18 cellular contexts compared by ENCODE assay signal in the genomic region with DNA sequence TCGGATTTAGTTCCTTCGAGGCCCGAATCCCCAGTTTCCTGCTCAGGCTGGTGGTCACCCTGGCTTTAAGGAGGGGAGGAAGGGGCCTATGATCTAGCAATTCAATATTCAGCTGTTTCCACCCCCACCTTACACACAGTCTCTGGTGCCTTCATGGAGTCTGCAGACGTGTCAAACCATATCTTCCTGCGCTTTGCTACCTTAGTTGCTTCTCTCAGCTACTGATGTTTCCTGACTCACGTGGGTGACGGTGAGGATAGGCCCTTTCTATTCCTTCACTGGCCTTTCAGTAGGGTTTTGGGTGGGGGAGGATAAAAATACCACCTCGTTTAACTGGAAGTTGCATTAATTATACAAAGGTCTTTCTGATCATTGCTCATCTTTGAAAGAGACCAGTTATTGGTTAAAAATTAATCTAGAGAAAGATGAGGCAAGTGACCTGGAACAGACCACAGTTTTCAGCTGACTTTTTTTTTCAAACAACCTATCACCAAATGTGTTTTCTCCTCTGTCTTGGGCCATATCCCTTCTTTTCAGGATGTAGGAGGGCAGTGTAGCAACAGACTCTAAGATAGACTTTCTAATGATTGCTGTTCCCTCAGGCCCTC. TPM values are rescaled to one million over a fixed set of nuclear protein-coding genes. Genes with fewer than 3 reads are reported as not detected.
DNase-seq lines count a peak whose midpoint lies in the region; ATAC-seq, FAIRE-seq and TF ChIP-seq lines count a peak whose summit lies in the region.
"Had no signal": no experiment of that assay in that cellular context is flagged by ENCODE, and none has a peak within 500 bp of the region (broad histone marks: within the 10 kb centered on the region; RNA-seq: fewer than 3 reads in every experiment).

No MANE protein-coding gene starts in this region.

- intact Hi-C loops in left colon (cut with DNase I, micrococcal nuclease): no loop called here

- peak overlapping the region; percentile 19; the same call in 1 of the 2 replicates for H3K27ac ChIP-seq in HUES6 (ENCODE audit: low read depth, low read length)
- no peak overlapping the region for H3K27ac ChIP-seq in astrocyte (ENCODE audit: low read depth, low read length)
- peak overlapping the region; percentile 45 to 69 for H3K27ac ChIP-seq in small intestine (ENCODE audit: low read depth in 1 of 2, low read length in 1 of 2)
- H3K27ac ChIP-seq: gastrocnemius medialis, right atrium auricular region had no signal

- H3K27me3 Mint-ChIP-seq in astrocyte (ENCODE audit: low read depth, unreplicated experiment): peaks cover 3% of the 10 kb centered on the region
- H3K27me3 Mint-ChIP-seq: activated CD8-positive, alpha-beta T cell treated with anti-CD3 and anti-CD28 coated beads for 36 hours had no signal

- TF ChIP-seq CTCF in astrocyte (IDR thresholded peaks at IDR 0.05; ENCODE audit: insufficient read depth, low read depth, low read length): no peak

- FAIRE-seq in astrocyte (lab: Jason Lieb, UNC) (no peak), small intestine (lab: Jason Lieb, UNC) (no peak)
- FAIRE-seq: urothelium cell line had no signal

- H3K9ac ChIP-seq in HUES6 (ENCODE audit: low read length) (peak overlapping the region; percentile 0), astrocyte (ENCODE audit: low read length) (no peak overlapping the region)

- H3K4me1 Mint-ChIP-seq in astrocyte (ENCODE audit: low read depth, unreplicated experiment): peaks cover 6% of the 10 kb centered on the region

- 49 to 73% (median 53%) methylated on average over 8 of the region's 8 CpGs for WGBS in small intestine, 3 donors

- no peaks in the 10 kb centered on the region for H4K20me1 ChIP-seq in astrocyte (ENCODE audit: insufficient read depth, low read length)

- peak overlapping the region; percentile 48 for H2AFZ ChIP-seq in astrocyte (ENCODE audit: low read depth, low read length)

- H3K4me2 ChIP-seq in astrocyte (ENCODE audit: low read length): no peak overlapping the region

- DNase-seq in astrocyte (ENCODE audit: low read depth): no peak
- no peak for DNase-seq in left colon
- no peak for DNase-seq in small intestine
- no peak for DNase-seq in DMS79 (lab: John Stamatoyannopoulos, UW)
- no peak for DNase-seq in epidermal melanocyte (ENCODE audit: insufficient read length, low spot score)
- DNase-seq: activated CD8-positive, alpha-beta T cell treated with anti-CD3 and anti-CD28 coated beads for 36 hours; effector CD4-positive, alpha-beta T cell; gastrocnemius medialis; Kasumi-1; NCI-H187 treated with DMSO at 0.1 percent for 48 hours; NCI-H748 treated with DMSO at 0.1 percent for 48 hours; SHP77 treated with DMSO at 0.1 percent for 48 hours; stimulated activated CD4-positive, alpha-beta T cell treated with anti-CD3 and anti-CD28 coated beads, Interleukin-2, amount 100 ng/mL, for 48 hours had no signal

- H3K36me3 ChIP-seq in HUES6 (ENCODE audit: control insufficient read depth, insufficient read depth, low read length) (no peaks in the 10 kb centered on the region), astrocyte (ENCODE audit: insufficient read depth, low read length) (no peaks in the 10 kb centered on the region), small intestine (ENCODE audit: control insufficient read depth in 2 of 2, insufficient read depth in 2 of 2, low read length in 2 of 2) (no peaks in the 10 kb centered on the region)
- H3K36me3 ChIP-seq: gastrocnemius medialis, right atrium auricular region had no signal

- ATAC-seq in left colon (peak; percentile 3), HG03095 (IDR thresholded peaks at IDR 0.05; ENCODE audit: unreplicated experiment) (no peak)
- ATAC-seq: activated CD8-positive, alpha-beta T cell treated with anti-CD3 and anti-CD28 coated beads for 36 hours; gastrocnemius medialis had no signal

- no peaks in the 10 kb centered on the region for H3K79me2 ChIP-seq in astrocyte (ENCODE audit: insufficient read depth, low read length)

- H3K9me3 ChIP-seq in HUES6 (ENCODE audit: control insufficient read depth, insufficient read depth, low read depth, low read length) (no peaks in the 10 kb centered on the region), astrocyte (ENCODE audit: insufficient read depth, low read depth, low read length) (no peaks in the 10 kb centered on the region), small intestine (ENCODE audit: control insufficient read depth, low read depth) (no peaks in the 10 kb centered on the region)
- H3K9me3 ChIP-seq: gastrocnemius medialis, right atrium auricular region had no signal

- H3K4me3 Mint-ChIP-seq in astrocyte (ENCODE audit: unreplicated experiment): no peak overlapping the region
- H3K4me3 Mint-ChIP-seq: activated CD8-positive, alpha-beta T cell treated with anti-CD3 and anti-CD28 coated beads for 36 hours; CD14-positive monocyte had no signal

- H3K4me1 ChIP-seq in HUES6 (ENCODE audit: control insufficient read depth, insufficient read depth, low read length) (peaks cover 20% of the 10 kb centered on the region), astrocyte (ENCODE audit: insufficient read depth, low read length) (peaks cover 3% of the 10 kb centered on the region), small intestine (ENCODE audit: control insufficient read depth in 2 of 2, insufficient read depth in 1 of 2, low read depth in 1 of 2, low read length in 1 of 2) (peaks cover 2 to 3% of the 10 kb centered on the region in 2 donors)
- H3K4me1 ChIP-seq: gastrocnemius medialis had no signal

- H3K36me3 Mint-ChIP-seq in astrocyte (ENCODE audit: low read depth, unreplicated experiment): no peaks in the 10 kb centered on the region
- H3K36me3 Mint-ChIP-seq: CD14-positive monocyte had no signal

- H3K4me3 ChIP-seq in HUES6 (ENCODE audit: low read depth, low read length) (no peak overlapping the region), astrocyte (ENCODE audit: insufficient read depth, low read depth, low read length) (no peak overlapping the region), small intestine (ENCODE audit: low read depth in 1 of 2, low read length in 2 of 2) (no peak overlapping the region)
- H3K4me3 ChIP-seq: gastrocnemius medialis, right atrium auricular region had no signal

- H3K27me3 ChIP-seq in HUES6 (ENCODE audit: control insufficient read depth, insufficient read depth, low read length) (no peaks in the 10 kb centered on the region), astrocyte (ENCODE audit: insufficient read depth, low read length) (no peaks in the 10 kb centered on the region), small intestine (ENCODE audit: control insufficient read depth in 2 of 2, insufficient read depth in 2 of 2, low read length in 2 of 2) (no peaks in the 10 kb centered on the region)
- H3K27me3 ChIP-seq: gastrocnemius medialis, right atrium auricular region had no signal

- H3K27ac Mint-ChIP-seq in astrocyte (ENCODE audit: unreplicated experiment): peak overlapping the region; percentile 58
- H3K27ac Mint-ChIP-seq: activated CD8-positive, alpha-beta T cell treated with anti-CD3 and anti-CD28 coated beads for 36 hours; CD14-positive monocyte had no signal

- no peaks in the 10 kb centered on the region for H3K9me3 Mint-ChIP-seq in astrocyte (ENCODE audit: unreplicated experiment)
- H3K9me3 Mint-ChIP-seq: activated CD8-positive, alpha-beta T cell treated with anti-CD3 and anti-CD28 coated beads for 36 hours; CD14-positive monocyte had no signal

RNA-seq across cellular contexts. Expression of a gene that starts 49.7 kb away (rescaled TPM):
- total RNA-seq in astrocyte (0.58 and 0.64 TPM in 2 replicates), left colon (1 to 10 TPM; 4.7 to 6.3 TPM)
- 100 to 1,000 TPM in 1 of 3 donors, 10 to 100 TPM in 2; 11.8 to 122 (median 35.8) TPM for polyA plus RNA-seq in small intestine
- total RNA-seq: right atrium auricular region had no signal
- polyA plus RNA-seq: CD14-positive monocyte had no signal

RNA-seq across cellular contexts. Expression of a gene that starts 58.0 kb away (rescaled TPM):
- total RNA-seq in astrocyte (59.3 and 68.2 TPM in 2 replicates), left colon (10 to 100 TPM; 97.7 to 98.2 TPM)
- 100 to 1,000 TPM in 1 of 3 donors, 10 to 100 TPM in 2; 35.8 to 130 (median 82.3) TPM for polyA plus RNA-seq in small intestine
